In genomic region chrX:80705379-80705778, GRCh38 we compare ENCODE assay signal across 9 cellular contexts.
"Had no signal": no experiment of that assay in that cellular context is flagged by ENCODE, and none has a peak within 500 bp of the region (broad histone marks: within the 10 kb centered on the region; RNA-seq: fewer than 3 reads in every experiment).

No MANE protein-coding gene starts in this region.

- H3K4me1 Mint-ChIP-seq: IgD-negative memory B cell had no signal

- FAIRE-seq: HepG2 had no signal

- H3K9me3 Mint-ChIP-seq: HFFc6, IgD-negative memory B cell had no signal

- H3K27ac Mint-ChIP-seq: IgD-negative memory B cell had no signal

- H3K9me3 ChIP-seq: HAP-1 had no signal

- DNase-seq: GM23248, GOT3, H7, HFFc6 had no signal

- ATAC-seq: HCT116, HepG2 had no signal

- H3K4me3 Mint-ChIP-seq: HFFc6, IgD-negative memory B cell had no signal

- H3K27me3 Mint-ChIP-seq: IgD-negative memory B cell had no signal

- H3K4me3 ChIP-seq: GM23248, HAP-1 had no signal

- H3K27ac ChIP-seq: GM23248, HL-60 had no signal

- H3K9ac ChIP-seq: GM23248 had no signal
